Comparison of ENCODE assay signal across 25 cellular contexts in genomic region chr13:47111499-47111898, GRCh38.
"Had no signal": no experiment of that assay in that cellular context is flagged by ENCODE, and none has a peak within 500 bp of the region (broad histone marks: within the 10 kb centered on the region; RNA-seq: fewer than 3 reads in every experiment).

No MANE protein-coding gene starts in this region.

- H3K4me3 Mint-ChIP-seq: activated CD8-positive, alpha-beta T cell treated with anti-CD3 and anti-CD28 coated beads, Interleukin-2, amount 10 ng/mL, durations not matched to agents 7 days and 5 days; activated T-helper 17 cell treated with anti-CD3 and anti-CD28 coated beads, Interleukin-2, amount 50 U/mL, for 72 hours; central memory CD8-positive, alpha-beta T cell; effector memory CD8-positive, alpha-beta T cell; neural crest cell; T-cell; T-helper 2 cell treated with Interferon-gamma antibody and Interleukin-4, amounts not matched to agents 5 μg/mL and 100 μg/mL, for 36 hours had no signal

- H3K4me3 ChIP-seq: colonic mucosa, dorsolateral prefrontal cortex, esophagus muscularis mucosa, gastroesophageal sphincter, thoracic aorta, upper lobe of left lung had no signal

- H3K27ac ChIP-seq: colonic mucosa, dorsolateral prefrontal cortex, esophagus muscularis mucosa, gastroesophageal sphincter, thoracic aorta, upper lobe of left lung, VCaP had no signal

- ATAC-seq: activated CD8-positive, alpha-beta T cell treated with anti-CD3 and anti-CD28 coated beads, Interleukin-2, amount 10 ng/mL, durations not matched to agents 7 days and 5 days; activated T-helper 17 cell treated with anti-CD3 and anti-CD28 coated beads, Interleukin-2, amount 50 U/mL, for 72 hours; effector memory CD8-positive, alpha-beta T cell; gastroesophageal sphincter; left cardiac atrium; T-cell had no signal

- DNase-seq: activated CD4-positive, alpha-beta T cell treated with anti-CD3 and anti-CD28 coated beads, Interleukin-2, amount 50 U/mL, for 1 hour; activated CD4-positive, CD25-positive, alpha-beta regulatory T cell treated with anti-CD3 and anti-CD28 coated beads, Interleukin-2, amount 50 U/mL, for 72 hours; activated CD8-positive, alpha-beta T cell treated with anti-CD3 and anti-CD28 coated beads, Interleukin-2, amount 10 ng/mL, durations not matched to agents 7 days and 5 days; activated T-cell treated with anti-CD3 and anti-CD28 coated beads, Interleukin-2, amount 50 U/mL, for 1 hour; aorta; colonic mucosa; dorsolateral prefrontal cortex; effector memory CD8-positive, alpha-beta T cell; head of caudate nucleus; islet precursor cell; left cardiac atrium; small intestine; stimulated activated CD4-positive, alpha-beta T cell treated with anti-CD3 and anti-CD28 coated beads, Interleukin-4, amount 100 ng/mL, for 1 hour; stimulated activated naive CD4-positive, alpha-beta T cell; T-cell; upper lobe of left lung had no signal

- H3K9me3 ChIP-seq: colonic mucosa, esophagus muscularis mucosa, gastroesophageal sphincter, thoracic aorta, upper lobe of left lung had no signal

- H3K36me3 ChIP-seq: colonic mucosa, esophagus muscularis mucosa, gastroesophageal sphincter, thoracic aorta, upper lobe of left lung had no signal

- H3K9me3 Mint-ChIP-seq: activated naive CD4-positive, alpha-beta T cell treated with anti-CD3 and anti-CD28 coated beads, Interleukin-2, amount 50 U/mL, for 72 hours; central memory CD8-positive, alpha-beta T cell; neural crest cell; T-cell; T-helper 2 cell treated with Interferon-gamma antibody and Interleukin-4, amounts not matched to agents 5 μg/mL and 100 μg/mL, for 36 hours had no signal

- H3K27ac Mint-ChIP-seq: activated CD8-positive, alpha-beta T cell treated with anti-CD3 and anti-CD28 coated beads, Interleukin-2, amount 10 ng/mL, durations not matched to agents 7 days and 5 days; activated naive CD4-positive, alpha-beta T cell treated with anti-CD3 and anti-CD28 coated beads, Interleukin-2, amount 50 U/mL, for 72 hours; activated T-helper 17 cell treated with anti-CD3 and anti-CD28 coated beads, Interleukin-2, amount 50 U/mL, for 72 hours; effector memory CD8-positive, alpha-beta T cell; T-cell; T-helper 2 cell treated with Interferon-gamma antibody and Interleukin-4, amounts not matched to agents 5 μg/mL and 100 μg/mL, for 36 hours had no signal

- H3K27me3 Mint-ChIP-seq: central memory CD8-positive, alpha-beta T cell had no signal

- H3K4me1 ChIP-seq: colonic mucosa, esophagus muscularis mucosa, gastroesophageal sphincter, upper lobe of left lung had no signal

- H3K36me3 Mint-ChIP-seq: activated naive CD4-positive, alpha-beta T cell treated with anti-CD3 and anti-CD28 coated beads, Interleukin-2, amount 50 U/mL, for 72 hours; T-cell had no signal

- H3K27me3 ChIP-seq: colonic mucosa, dorsolateral prefrontal cortex, esophagus muscularis mucosa, gastroesophageal sphincter, upper lobe of left lung had no signal

- H3K4me1 Mint-ChIP-seq: central memory CD8-positive, alpha-beta T cell had no signal
